In genomic region chr4:32140636-32141035, GRCh38 we compare ENCODE assay signal across 13 cellular contexts.
DNase-seq lines count a peak whose midpoint lies in the region; ATAC-seq and TF ChIP-seq lines count a peak whose summit lies in the region.
"Had no signal": no experiment of that assay in that cellular context is flagged by ENCODE, and none has a peak within 500 bp of the region (broad histone marks: within the 10 kb centered on the region; RNA-seq: fewer than 3 reads in every experiment).

No MANE protein-coding gene starts in this region.

- H3K4me1 ChIP-seq in mesodermal cell (ENCODE audit: control insufficient read depth, insufficient read depth, low read length, poor library complexity, severe bottlenecking) (peaks cover 15% of the 10 kb centered on the region), psoas muscle (no peaks in the 10 kb centered on the region)
- H3K4me1 ChIP-seq: right lobe of liver had no signal

- ATAC-seq in psoas muscle (no peak), HG02763 (IDR thresholded peaks at IDR 0.05; ENCODE audit: unreplicated experiment) (no peak), HG02973 (IDR thresholded peaks at IDR 0.05; ENCODE audit: unreplicated experiment) (no peak)
- ATAC-seq: right lobe of liver; stimulated activated naive CD8-positive, alpha-beta T cell treated with anti-CD3 and anti-CD28 coated beads, Interleukin-15, amount 100 ng/mL, for 72 hours had no signal

- H3K9me3 ChIP-seq in mesodermal cell (ENCODE audit: control insufficient read depth, low read length) (no peaks in the 10 kb centered on the region), psoas muscle (no peaks in the 10 kb centered on the region)
- H3K9me3 ChIP-seq: right lobe of liver had no signal

- TF ChIP-seq CTCF in GM12865 (IDR thresholded peaks at IDR 0.05; ENCODE audit: insufficient read depth, low read depth, low read length, missing control alignments) (no peak), psoas muscle (IDR thresholded peaks at IDR 0.05) (no peak)

- H3K36me3 ChIP-seq in mesodermal cell (ENCODE audit: control insufficient read depth, insufficient read depth, low read length), result no peaks in the 10 kb centered on the region
- no peaks in the 10 kb centered on the region for H3K36me3 ChIP-seq in psoas muscle (ENCODE audit: insufficient read depth in 1 of 2, low read depth in 1 of 2)
- H3K36me3 ChIP-seq: right lobe of liver had no signal

- intact Hi-C loops in psoas muscle (cut with DNase I), result no loop called here

- WGBS in mesodermal cell (ENCODE audit: insufficient coverage in 2 of 2), 2 experiments, result 45 to 88% methylated on average over 1 to 2 of the region's 2 CpGs
- WGBS in psoas muscle, 3 donors, result 46 to 55% (median 51%) methylated on average over 2 of the region's 2 CpGs

- H3K27ac ChIP-seq in mesodermal cell (ENCODE audit: low read depth, low read length, severe bottlenecking), result peak overlapping the region; percentile 3
- no peak overlapping the region for H3K27ac ChIP-seq in psoas muscle
- H3K27ac ChIP-seq: right lobe of liver had no signal

- H3K27me3 ChIP-seq in psoas muscle (ENCODE audit: insufficient read depth in 3 of 3, low read length in 2 of 3), result no peaks in the 10 kb centered on the region
- H3K27me3 ChIP-seq: right lobe of liver had no signal

- peak; percentile 35 for DNase-seq in GM12865 (ENCODE audit: low read depth)
- DNase-seq in NCI-H146 (lab: John Stamatoyannopoulos, UW), result peak; percentile 50
- peak; percentile 94 for DNase-seq in astrocyte of the hippocampus (ENCODE audit: low read depth, low spot score)
- DNase-seq in NCI-H2029 (lab: John Stamatoyannopoulos, UW), result no peak
- no peak for DNase-seq in psoas muscle
- DNase-seq: activated CD4-positive, alpha-beta T cell treated with anti-CD3 and anti-CD28 coated beads, Interleukin-2, amount 10 ng/mL, durations not matched to agents 24 days and 14 days; anterior cingulate cortex; DND-41; right lobe of liver; stimulated activated naive CD8-positive, alpha-beta T cell treated with anti-CD3 and anti-CD28 coated beads, Interleukin-15, amount 100 ng/mL, for 72 hours had no signal

- H3K4me3 ChIP-seq in GM12865 (ENCODE audit: low read depth, low read length), result no peak overlapping the region
- no peak overlapping the region for H3K4me3 ChIP-seq in mesodermal cell (ENCODE audit: extremely low read depth, insufficient read depth, low read length, poor library complexity, severe bottlenecking)
- H3K4me3 ChIP-seq in psoas muscle, result no peak overlapping the region
- H3K4me3 ChIP-seq: right lobe of liver had no signal

Comparison
In these comparisons a context has a peak if more than half of its experiments do, and no peak if none do; other contexts are left out.
1. DNase-seq: peak in GM12865 (single experiment), NCI-H146 (single experiment) and astrocyte of the hippocampus (single experiment); none in NCI-H2029 (single experiment) and psoas muscle (0 of 2).